Comparison of ENCODE assay signal across 1 cellular context in the genomic region with DNA sequence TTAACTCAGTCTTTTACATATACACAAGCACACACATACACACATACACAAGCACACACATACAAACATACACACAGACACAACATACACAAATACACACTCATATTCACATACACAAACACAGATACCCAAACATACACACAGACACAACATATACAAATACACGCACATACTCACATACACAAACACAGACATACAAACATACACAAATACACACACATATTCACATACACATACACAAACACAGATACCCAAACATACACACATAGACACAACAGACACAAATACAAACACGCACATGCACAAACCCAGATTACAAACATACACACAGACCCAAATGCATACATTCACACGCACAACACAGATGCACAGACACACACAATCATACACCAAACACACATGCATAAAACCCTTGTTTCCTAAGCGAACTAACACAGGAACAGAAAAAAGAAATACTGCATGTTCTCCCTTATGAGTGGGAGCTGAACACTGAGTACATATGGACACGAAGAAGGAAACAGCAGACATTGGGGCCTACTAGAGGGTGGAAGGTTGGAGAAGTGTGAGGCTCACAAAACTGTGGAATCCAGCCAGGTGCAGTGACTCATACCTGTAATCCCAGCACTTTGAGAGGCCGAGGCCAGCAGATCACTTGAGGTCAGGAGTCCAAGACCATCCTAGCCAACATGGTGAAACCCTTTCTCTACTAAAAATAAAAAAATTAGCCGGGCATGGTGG.
TF ChIP-seq lines count a peak whose summit lies in the region.

No MANE protein-coding gene starts in this region.

TF ChIP-seq in HEK293, 187 proteins besides CTCF, POLR2A, EP300 and RAD21 (continued from another document):
- no peak for TF ChIP-seq ZNF202 (tag by site-specific recombination; IDR thresholded peaks at IDR 0.05; ENCODE audit: borderline replicate concordance)
- no peak for TF ChIP-seq ZNF155 (tag by site-specific recombination; IDR thresholded peaks at IDR 0.05)
- TF ChIP-seq, protein P1, sequence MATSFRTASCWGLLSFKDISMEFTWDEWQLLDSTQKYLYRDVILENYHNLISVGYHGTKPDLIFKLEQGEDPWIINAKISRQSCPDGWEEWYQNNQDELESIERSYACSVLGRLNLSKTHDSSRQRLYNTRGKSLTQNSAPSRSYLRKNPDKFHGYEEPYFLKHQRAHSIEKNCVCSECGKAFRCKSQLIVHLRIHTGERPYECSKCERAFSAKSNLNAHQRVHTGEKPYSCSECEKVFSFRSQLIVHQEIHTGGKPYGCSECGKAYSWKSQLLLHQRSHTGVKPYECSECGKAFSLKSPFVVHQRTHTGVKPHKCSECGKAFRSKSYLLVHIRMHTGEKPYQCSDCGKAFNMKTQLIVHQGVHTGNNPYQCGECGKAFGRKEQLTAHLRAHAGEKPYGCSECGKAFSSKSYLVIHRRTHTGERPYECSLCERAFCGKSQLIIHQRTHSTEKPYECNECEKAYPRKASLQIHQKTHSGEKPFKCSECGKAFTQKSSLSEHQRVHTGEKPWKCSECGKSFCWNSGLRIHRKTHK (tag by site-specific recombination; IDR thresholded peaks at IDR 0.05) = 0 out of 2 replicates have a peak, but pooled peaks have one; percentile 10
- peak; percentile 32; the same call in 1 of the 2 replicates for TF ChIP-seq ZNF335 (tag by site-specific recombination; conservative IDR thresholded peaks at IDR 0.05)
- TF ChIP-seq, protein P2, sequence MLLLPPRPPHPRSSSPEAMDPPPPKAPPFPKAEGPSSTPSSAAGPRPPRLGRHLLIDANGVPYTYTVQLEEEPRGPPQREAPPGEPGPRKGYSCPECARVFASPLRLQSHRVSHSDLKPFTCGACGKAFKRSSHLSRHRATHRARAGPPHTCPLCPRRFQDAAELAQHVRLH (tag by site-specific recombination; IDR thresholded peaks at IDR 0.05) = no peak
- peak; percentile 77; the same call in 1 of the 2 replicates for TF ChIP-seq ZNF792 (tag by site-specific recombination; IDR thresholded peaks at IDR 0.05)
- no peak for TF ChIP-seq ZNF747 (tag by site-specific recombination; IDR thresholded peaks at IDR 0.05)
- TF ChIP-seq SALL2 (tag by site-specific recombination; IDR thresholded peaks at IDR 0.05; ENCODE audit: borderline replicate concordance) = peak; percentile 65; the same call in 1 of the 2 replicates
- peak; percentile 73; the same call in 1 of the 2 replicates for TF ChIP-seq ZNF777 (tag by site-specific recombination; IDR thresholded peaks at IDR 0.05; ENCODE audit: borderline replicate concordance)
- TF ChIP-seq, protein P3, sequence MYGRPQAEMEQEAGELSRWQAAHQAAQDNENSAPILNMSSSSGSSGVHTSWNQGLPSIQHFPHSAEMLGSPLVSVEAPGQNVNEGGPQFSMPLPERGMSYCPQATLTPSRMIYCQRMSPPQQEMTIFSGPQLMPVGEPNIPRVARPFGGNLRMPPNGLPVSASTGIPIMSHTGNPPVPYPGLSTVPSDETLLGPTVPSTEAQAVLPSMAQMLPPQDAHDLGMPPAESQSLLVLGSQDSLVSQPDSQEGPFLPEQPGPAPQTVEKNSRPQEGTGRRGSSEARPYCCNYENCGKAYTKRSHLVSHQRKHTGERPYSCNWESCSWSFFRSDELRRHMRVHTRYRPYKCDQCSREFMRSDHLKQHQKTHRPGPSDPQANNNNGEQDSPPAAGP (tag by site-specific recombination; IDR thresholded peaks at IDR 0.05) = no peak
- TF ChIP-seq ZNF843 (tag by site-specific recombination; IDR thresholded peaks at IDR 0.05) = no peak
- no peak for TF ChIP-seq ZNF837 (tag by site-specific recombination; IDR thresholded peaks at IDR 0.05)
- 0 out of 2 replicates have a peak, but pooled peaks have one; percentile 50 for TF ChIP-seq ZNF112 (tag by site-specific recombination; IDR thresholded peaks at IDR 0.05)
- no peak for TF ChIP-seq ZNF19 (tag by site-specific recombination; IDR thresholded peaks at IDR 0.05; ENCODE audit: low read depth)
- TF ChIP-seq ZNF266 (tag by site-specific recombination; IDR thresholded peaks at IDR 0.05; ENCODE audit: low read depth) = 0 out of 2 replicates have a peak, but pooled peaks have one; percentile 18
- TF ChIP-seq ZNF311 (tag by site-specific recombination; IDR thresholded peaks at IDR 0.05; ENCODE audit: borderline replicate concordance) = peak; percentile 61; the same call in 1 of the 2 replicates
- TF ChIP-seq, protein P4, sequence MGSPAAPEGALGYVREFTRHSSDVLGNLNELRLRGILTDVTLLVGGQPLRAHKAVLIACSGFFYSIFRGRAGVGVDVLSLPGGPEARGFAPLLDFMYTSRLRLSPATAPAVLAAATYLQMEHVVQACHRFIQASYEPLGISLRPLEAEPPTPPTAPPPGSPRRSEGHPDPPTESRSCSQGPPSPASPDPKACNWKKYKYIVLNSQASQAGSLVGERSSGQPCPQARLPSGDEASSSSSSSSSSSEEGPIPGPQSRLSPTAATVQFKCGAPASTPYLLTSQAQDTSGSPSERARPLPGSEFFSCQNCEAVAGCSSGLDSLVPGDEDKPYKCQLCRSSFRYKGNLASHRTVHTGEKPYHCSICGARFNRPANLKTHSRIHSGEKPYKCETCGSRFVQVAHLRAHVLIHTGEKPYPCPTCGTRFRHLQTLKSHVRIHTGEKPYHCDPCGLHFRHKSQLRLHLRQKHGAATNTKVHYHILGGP (tag by site-specific recombination; IDR thresholded peaks at IDR 0.05) = no peak; the same call in 1 of the 2 replicates
- TF ChIP-seq OSR2 (tag by site-specific recombination; IDR thresholded peaks at IDR 0.05) = peak; percentile 9; the same call in 1 of the 2 replicates
- TF ChIP-seq REPIN1 (tag by site-specific recombination; IDR thresholded peaks at IDR 0.05; ENCODE audit: low read depth) = 0 out of 2 replicates have a peak, but pooled peaks have one; percentile 45
- TF ChIP-seq ZBTB20 (tag by site-specific recombination; IDR thresholded peaks at IDR 0.05) = peak; percentile 28
- peak; percentile 12; the same call in 1 of the 2 replicates for TF ChIP-seq ZNF366 (tag by site-specific recombination; conservative IDR thresholded peaks at IDR 0.05)
- TF ChIP-seq ZNF214 (tag by site-specific recombination; IDR thresholded peaks at IDR 0.05; ENCODE audit: borderline replicate concordance) = no peak
- TF ChIP-seq, protein P5, sequence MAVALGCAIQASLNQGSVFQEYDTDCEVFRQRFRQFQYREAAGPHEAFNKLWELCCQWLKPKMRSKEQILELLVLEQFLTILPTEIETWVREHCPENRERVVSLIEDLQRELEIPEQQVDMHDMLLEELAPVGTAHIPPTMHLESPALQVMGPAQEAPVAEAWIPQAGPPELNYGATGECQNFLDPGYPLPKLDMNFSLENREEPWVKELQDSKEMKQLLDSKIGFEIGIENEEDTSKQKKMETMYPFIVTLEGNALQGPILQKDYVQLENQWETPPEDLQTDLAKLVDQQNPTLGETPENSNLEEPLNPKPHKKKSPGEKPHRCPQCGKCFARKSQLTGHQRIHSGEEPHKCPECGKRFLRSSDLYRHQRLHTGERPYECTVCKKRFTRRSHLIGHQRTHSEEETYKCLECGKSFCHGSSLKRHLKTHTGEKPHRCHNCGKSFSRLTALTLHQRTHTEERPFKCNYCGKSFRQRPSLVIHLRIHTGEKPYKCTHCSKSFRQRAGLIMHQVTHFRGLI (tag by site-specific recombination; IDR thresholded peaks at IDR 0.05) = no peak
- TF ChIP-seq ZFP69B (tag by site-specific recombination; IDR thresholded peaks at IDR 0.05) = 0 out of 2 replicates have a peak, but pooled peaks have one; percentile 24
- no peak for TF ChIP-seq ZNF510 (tag by site-specific recombination; IDR thresholded peaks at IDR 0.05; ENCODE audit: insufficient replicate concordance)
- peak; percentile 57; the same call in 1 of the 2 replicates for TF ChIP-seq ZNF521 (tag by site-specific recombination; IDR thresholded peaks at IDR 0.05)
- TF ChIP-seq RBAK (tag by site-specific recombination; IDR thresholded peaks at IDR 0.05) = peak; percentile 15; the same call in 1 of the 2 replicates
- no peak for TF ChIP-seq ZNF623 (tag by site-specific recombination; IDR thresholded peaks at IDR 0.05)
- 0 out of 2 replicates have a peak, but pooled peaks have one; percentile 35 for TF ChIP-seq YY2 (tag by site-specific recombination; IDR thresholded peaks at IDR 0.05)
- TF ChIP-seq, protein P6, sequence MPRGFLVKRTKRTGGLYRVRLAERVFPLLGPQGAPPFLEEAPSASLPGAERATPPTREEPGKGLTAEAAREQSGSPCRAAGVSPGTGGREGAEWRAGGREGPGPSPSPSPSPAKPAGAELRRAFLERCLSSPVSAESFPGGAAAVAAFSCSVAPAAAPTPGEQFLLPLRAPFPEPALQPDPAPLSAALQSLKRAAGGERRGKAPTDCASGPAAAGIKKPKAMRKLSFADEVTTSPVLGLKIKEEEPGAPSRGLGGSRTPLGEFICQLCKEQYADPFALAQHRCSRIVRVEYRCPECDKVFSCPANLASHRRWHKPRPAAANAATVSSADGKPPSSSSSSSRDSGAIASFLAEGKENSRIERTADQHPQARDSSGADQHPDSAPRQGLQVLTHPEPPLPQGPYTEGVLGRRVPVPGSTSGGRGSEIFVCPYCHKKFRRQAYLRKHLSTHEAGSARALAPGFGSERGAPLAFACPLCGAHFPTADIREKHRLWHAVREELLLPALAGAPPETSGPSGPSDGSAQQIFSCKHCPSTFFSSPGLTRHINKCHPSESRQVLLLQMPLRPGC (tag by site-specific recombination; IDR thresholded peaks at IDR 0.05) = no peak
- peak; percentile 91; the same call in 1 of the 2 replicates for TF ChIP-seq ZNF114 (tag by site-specific recombination; IDR thresholded peaks at IDR 0.05)
- TF ChIP-seq ZNF133 (tag by site-specific recombination; IDR thresholded peaks at IDR 0.05) = no peak
- TF ChIP-seq GFI1B (tag by site-specific recombination; IDR thresholded peaks at IDR 0.05) = no peak
- peak; percentile 65 for TF ChIP-seq ZNF239 (tag by site-specific recombination; IDR thresholded peaks at IDR 0.05)
- TF ChIP-seq SP7 (tag by site-specific recombination; IDR thresholded peaks at IDR 0.05) = no peak; the same call in 1 of the 2 replicates
- no peak for TF ChIP-seq ZNF138 (tag by site-specific recombination; IDR thresholded peaks at IDR 0.05; ENCODE audit: borderline replicate concordance)
- TF ChIP-seq, protein P7, sequence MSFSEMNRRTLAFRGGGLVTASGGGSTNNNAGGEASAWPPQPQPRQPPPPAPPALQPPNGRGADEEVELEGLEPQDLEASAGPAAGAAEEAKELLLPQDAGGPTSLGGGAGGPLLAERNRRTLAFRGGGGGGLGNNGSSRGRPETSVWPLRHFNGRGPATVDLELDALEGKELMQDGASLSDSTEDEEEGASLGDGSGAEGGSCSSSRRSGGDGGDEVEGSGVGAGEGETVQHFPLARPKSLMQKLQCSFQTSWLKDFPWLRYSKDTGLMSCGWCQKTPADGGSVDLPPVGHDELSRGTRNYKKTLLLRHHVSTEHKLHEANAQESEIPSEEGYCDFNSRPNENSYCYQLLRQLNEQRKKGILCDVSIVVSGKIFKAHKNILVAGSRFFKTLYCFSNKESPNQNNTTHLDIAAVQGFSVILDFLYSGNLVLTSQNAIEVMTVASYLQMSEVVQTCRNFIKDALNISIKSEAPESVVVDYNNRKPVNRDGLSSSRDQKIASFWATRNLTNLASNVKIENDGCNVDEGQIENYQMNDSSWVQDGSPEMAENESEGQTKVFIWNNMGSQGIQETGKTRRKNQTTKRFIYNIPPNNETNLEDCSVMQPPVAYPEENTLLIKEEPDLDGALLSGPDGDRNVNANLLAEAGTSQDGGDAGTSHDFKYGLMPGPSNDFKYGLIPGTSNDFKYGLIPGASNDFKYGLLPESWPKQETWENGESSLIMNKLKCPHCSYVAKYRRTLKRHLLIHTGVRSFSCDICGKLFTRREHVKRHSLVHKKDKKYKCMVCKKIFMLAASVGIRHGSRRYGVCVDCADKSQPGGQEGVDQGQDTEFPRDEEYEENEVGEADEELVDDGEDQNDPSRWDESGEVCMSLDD (tag by site-specific recombination; IDR thresholded peaks at IDR 0.05) = 0 out of 2 replicates have a peak, but pooled peaks have one; percentile 20
